1 cellular context compared by ENCODE assay signal in genomic region chr15:32651229-32651837, GRCh38.
TF ChIP-seq lines count a peak whose summit lies in the region.

No MANE protein-coding gene starts in this region.

TF ChIP-seq in GM23338, 12 proteins besides CTCF, POLR2A, EP300 and RAD21 (continued from another document):
- TF ChIP-seq EZH2 (IDR thresholded peaks at IDR 0.05; ENCODE audit: low read depth, unreplicated experiment) (no peak), CREB1 (CRISPR knock-in tag; IDR thresholded peaks at IDR 0.05; ENCODE audit: low read depth) (no peak), ZNF114 (CRISPR knock-in tag; IDR thresholded peaks at IDR 0.05) (no peak)
- TF ChIP-seq, protein P1, sequence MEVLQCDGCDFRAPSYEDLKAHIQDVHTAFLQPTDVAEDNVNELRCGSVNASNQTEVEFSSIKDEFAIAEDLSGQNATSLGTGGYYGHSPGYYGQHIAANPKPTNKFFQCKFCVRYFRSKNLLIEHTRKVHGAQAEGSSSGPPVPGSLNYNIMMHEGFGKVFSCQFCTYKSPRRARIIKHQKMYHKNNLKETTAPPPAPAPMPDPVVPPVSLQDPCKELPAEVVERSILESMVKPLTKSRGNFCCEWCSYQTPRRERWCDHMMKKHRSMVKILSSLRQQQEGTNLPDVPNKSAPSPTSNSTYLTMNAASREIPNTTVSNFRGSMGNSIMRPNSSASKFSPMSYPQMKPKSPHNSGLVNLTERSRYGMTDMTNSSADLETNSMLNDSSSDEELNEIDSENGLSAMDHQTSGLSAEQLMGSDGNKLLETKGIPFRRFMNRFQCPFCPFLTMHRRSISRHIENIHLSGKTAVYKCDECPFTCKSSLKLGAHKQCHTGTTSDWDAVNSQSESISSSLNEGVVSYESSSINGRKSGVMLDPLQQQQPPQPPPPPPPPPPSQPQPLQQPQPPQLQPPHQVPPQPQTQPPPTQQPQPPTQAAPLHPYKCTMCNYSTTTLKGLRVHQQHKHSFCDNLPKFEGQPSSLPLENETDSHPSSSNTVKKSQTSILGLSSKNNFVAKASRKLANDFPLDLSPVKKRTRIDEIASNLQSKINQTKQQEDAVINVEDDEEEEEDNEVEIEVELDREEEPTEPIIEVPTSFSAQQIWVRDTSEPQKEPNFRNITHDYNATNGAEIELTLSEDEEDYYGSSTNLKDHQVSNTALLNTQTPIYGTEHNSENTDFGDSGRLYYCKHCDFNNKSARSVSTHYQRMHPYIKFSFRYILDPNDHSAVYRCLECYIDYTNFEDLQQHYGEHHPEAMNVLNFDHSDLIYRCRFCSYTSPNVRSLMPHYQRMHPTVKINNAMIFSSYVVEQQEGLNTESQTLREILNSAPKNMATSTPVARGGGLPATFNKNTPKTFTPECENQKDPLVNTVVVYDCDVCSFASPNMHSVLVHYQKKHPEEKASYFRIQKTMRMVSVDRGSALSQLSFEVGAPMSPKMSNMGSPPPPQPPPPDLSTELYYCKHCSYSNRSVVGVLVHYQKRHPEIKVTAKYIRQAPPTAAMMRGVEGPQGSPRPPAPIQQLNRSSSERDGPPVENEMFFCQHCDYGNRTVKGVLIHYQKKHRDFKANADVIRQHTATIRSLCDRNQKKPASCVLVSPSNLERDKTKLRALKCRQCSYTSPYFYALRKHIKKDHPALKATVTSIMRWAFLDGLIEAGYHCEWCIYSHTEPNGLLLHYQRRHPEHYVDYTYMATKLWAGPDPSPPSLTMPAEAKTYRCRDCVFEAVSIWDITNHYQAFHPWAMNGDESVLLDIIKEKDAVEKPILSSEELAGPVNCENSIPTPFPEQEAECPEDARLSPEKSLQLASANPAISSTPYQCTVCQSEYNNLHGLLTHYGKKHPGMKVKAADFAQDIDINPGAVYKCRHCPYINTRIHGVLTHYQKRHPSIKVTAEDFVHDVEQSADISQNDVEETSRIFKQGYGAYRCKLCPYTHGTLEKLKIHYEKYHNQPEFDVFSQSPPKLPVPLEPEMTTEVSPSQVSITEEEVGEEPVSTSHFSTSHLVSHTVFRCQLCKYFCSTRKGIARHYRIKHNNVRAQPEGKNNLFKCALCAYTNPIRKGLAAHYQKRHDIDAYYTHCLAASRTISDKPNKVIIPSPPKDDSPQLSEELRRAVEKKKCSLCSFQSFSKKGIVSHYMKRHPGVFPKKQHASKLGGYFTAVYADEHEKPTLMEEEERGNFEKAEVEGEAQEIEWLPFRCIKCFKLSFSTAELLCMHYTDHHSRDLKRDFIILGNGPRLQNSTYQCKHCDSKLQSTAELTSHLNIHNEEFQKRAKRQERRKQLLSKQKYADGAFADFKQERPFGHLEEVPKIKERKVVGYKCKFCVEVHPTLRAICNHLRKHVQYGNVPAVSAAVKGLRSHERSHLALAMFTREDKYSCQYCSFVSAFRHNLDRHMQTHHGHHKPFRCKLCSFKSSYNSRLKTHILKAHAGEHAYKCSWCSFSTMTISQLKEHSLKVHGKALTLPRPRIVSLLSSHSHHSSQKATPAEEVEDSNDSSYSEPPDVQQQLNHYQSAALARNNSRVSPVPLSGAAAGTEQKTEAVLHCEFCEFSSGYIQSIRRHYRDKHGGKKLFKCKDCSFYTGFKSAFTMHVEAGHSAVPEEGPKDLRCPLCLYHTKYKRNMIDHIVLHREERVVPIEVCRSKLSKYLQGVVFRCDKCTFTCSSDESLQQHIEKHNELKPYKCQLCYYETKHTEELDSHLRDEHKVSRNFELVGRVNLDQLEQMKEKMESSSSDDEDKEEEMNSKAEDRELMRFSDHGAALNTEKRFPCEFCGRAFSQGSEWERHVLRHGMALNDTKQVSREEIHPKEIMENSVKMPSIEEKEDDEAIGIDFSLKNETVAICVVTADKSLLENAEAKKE (CRISPR knock-in tag; IDR thresholded peaks at IDR 0.05): no peak
- TF ChIP-seq, protein P2, sequence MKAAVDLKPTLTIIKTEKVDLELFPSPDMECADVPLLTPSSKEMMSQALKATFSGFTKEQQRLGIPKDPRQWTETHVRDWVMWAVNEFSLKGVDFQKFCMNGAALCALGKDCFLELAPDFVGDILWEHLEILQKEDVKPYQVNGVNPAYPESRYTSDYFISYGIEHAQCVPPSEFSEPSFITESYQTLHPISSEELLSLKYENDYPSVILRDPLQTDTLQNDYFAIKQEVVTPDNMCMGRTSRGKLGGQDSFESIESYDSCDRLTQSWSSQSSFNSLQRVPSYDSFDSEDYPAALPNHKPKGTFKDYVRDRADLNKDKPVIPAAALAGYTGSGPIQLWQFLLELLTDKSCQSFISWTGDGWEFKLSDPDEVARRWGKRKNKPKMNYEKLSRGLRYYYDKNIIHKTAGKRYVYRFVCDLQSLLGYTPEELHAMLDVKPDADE (IDR thresholded peaks at IDR 0.05): no peak
